In the genomic region with DNA sequence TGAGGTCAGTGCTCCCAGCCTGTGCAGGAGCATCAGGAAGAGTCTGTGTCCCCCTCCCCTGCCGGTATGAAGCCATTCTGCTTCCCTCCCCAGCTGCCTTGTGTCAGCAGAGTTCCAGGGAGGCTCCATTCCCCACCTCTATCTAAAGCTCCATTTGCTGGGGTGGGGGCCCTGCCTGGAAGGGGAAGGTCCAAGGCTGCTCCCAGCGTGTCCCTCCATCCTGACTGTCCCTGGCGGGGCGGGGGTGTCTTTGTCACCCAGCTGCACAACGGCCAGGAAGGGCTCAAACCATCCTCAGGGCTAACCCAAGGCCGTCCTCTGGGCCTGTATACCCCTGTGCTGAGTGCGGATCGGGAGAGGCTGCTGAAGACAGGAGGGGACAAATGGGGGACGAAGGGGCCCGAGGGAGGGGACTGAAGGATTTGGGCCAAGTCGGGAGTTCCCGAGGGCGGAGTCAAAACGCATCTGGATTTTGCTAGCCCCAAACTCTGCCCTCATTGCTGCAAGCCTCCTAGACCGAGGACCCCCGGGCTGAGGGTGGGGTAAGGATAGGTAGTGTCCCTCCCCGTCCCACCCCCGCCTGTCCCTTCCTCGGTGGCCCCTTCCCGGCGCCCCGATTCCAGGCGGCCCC, we compare ENCODE assay signal across 12 cellular contexts. TPM values are rescaled to one million over a fixed set of nuclear protein-coding genes. Genes with fewer than 3 reads are reported as not detected.
DNase-seq lines count a peak whose midpoint lies in the region; ATAC-seq and TF ChIP-seq lines count a peak whose summit lies in the region.
"Had no signal": no experiment of that assay in that cellular context is flagged by ENCODE, and none has a peak within 500 bp of the region (broad histone marks: within the 10 kb centered on the region; RNA-seq: fewer than 3 reads in every experiment).

No MANE protein-coding gene starts in this region.

- peaks cover 55% of the 10 kb centered on the region for H3K4me1 ChIP-seq in GM23248 (ENCODE audit: insufficient read depth)
- H3K4me1 ChIP-seq in skeletal muscle tissue (ENCODE audit: control insufficient read depth in 3 of 3, insufficient read depth in 3 of 3, low read length in 3 of 3): peaks cover 45 to 53% (median 52%) of the 10 kb centered on the region in 3 donors

- peaks cover 32% of the 10 kb centered on the region for H3F3A ChIP-seq in GM23248 (ENCODE audit: insufficient read depth)

- H3K36me3 ChIP-seq in GM23248 (ENCODE audit: low read depth): no peaks in the 10 kb centered on the region
- no peaks in the 10 kb centered on the region for H3K36me3 ChIP-seq in skeletal muscle tissue (ENCODE audit: control insufficient read depth in 3 of 3, insufficient read depth in 3 of 3, low read length in 3 of 3)

- H3K4me3 ChIP-seq in GM23248: peak overlapping the region; percentile 82
- peak overlapping the region; percentile 81 for H3K4me3 ChIP-seq in coronary artery
- peak overlapping the region; percentile 17 to 61 (median 43) for H3K4me3 ChIP-seq in skeletal muscle tissue (ENCODE audit: low read length in 3 of 3)

- H2AFZ ChIP-seq in GM23248: peak overlapping the region; percentile 84

- peak overlapping the region; percentile 83 for H3K9ac ChIP-seq in GM23248
- H3K9ac ChIP-seq in skeletal muscle tissue (ENCODE audit: low read depth in 1 of 3, low read length in 3 of 3): peak overlapping the region; percentile 51 to 63 (median 53)

- no peaks in the 10 kb centered on the region for H4K20me1 ChIP-seq in GM23248 (ENCODE audit: insufficient read depth)

- in situ Hi-C loops in GM23248 (cut with MboI): no loop called here

- H3K27ac ChIP-seq in GM23248 (peak overlapping the region; percentile 97), coronary artery (peak overlapping the region; percentile 58 to 90), skeletal muscle tissue (ENCODE audit: low read depth, low read length) (peak overlapping the region; percentile 92)

- TF ChIP-seq CTCF in coronary artery (IDR thresholded peaks at IDR 0.05): no peak

- H3K9me2 ChIP-seq in GM23248 (ENCODE audit: insufficient read depth): no peaks in the 10 kb centered on the region

- 9 to 18% methylated on average over 8 to 23 of the region's 23 CpGs for WGBS in GM23248 (ENCODE audit: low coverage in 1 of 2, low lambda C conversion rate in 2 of 2, missing lambda C conversion rate in 2 of 2), 2 experiments

- DNase-seq in GM23248 (no peak), coronary artery (ENCODE audit: low spot score) (peak; percentile 69), islet precursor cell (peak; percentile 61), epidermal melanocyte (ENCODE audit: insufficient read length, low spot score) (no peak), NCI-H510A (lab: John Stamatoyannopoulos, UW) (no peak)
- DNase-seq: effector memory CD8-positive, alpha-beta T cell; NCI-H526 treated with DMSO at 0.1 percent for 48 hours had no signal

- H3K27me3 ChIP-seq in GM23248 (replicated peaks; ENCODE audit: insufficient read depth) (no peaks in the 10 kb centered on the region), skeletal muscle tissue (ENCODE audit: control insufficient read depth in 3 of 3, insufficient read depth in 3 of 3, low read length in 3 of 3) (peaks cover 6 to 27% (median 14%) of the 10 kb centered on the region in 3 donors)

- H3K9me3 ChIP-seq in GM23248 (ENCODE audit: low read depth) (no peaks in the 10 kb centered on the region), skeletal muscle tissue (ENCODE audit: control insufficient read depth in 3 of 3, low read length in 3 of 3) (no peaks in the 10 kb centered on the region)

- peaks cover 38% of the 10 kb centered on the region for H3K79me2 ChIP-seq in GM23248 (ENCODE audit: insufficient read depth)

- H3K4me2 ChIP-seq in GM23248 (ENCODE audit: unreplicated experiment): peak overlapping the region; percentile 84

- ATAC-seq in GM21825 (IDR thresholded peaks at IDR 0.05; ENCODE audit: unreplicated experiment) (no peak), HG02884 (IDR thresholded peaks at IDR 0.05; ENCODE audit: unreplicated experiment) (no peak)
- ATAC-seq: effector memory CD8-positive, alpha-beta T cell had no signal

RNA-seq across cellular contexts. Expression of a gene that starts 0.7 kb away (rescaled TPM):
- total RNA-seq in GM23248 (2014; rRNA removed; shearing (Covaris generic)): 67.4 and 114 TPM in 2 replicates
- 18.9 and 19.1 TPM in 2 replicates for polyA plus RNA-seq in GM23248 (2016; fragmentation: Nextera tagmentation; extraction: Ambion mirVana)
- 56.9 TPM for total RNA-seq in skeletal muscle tissue
- total RNA-seq: T-helper 1 cell treated with Interleukin-12 subunit alpha and Interleukin-12 subunit beta and Interleukin-4 antibody, amounts not matched to agents 30 ng/mL and 1 ng/mL, for 36 hours had no signal

RNA-seq across cellular contexts. Expression of a gene that starts 18.7 kb away (rescaled TPM):
- not detected in 2 replicates for total RNA-seq in GM23248 (2014; rRNA removed; shearing (Covaris generic))
- not detected in 2 replicates for polyA plus RNA-seq in GM23248 (2016; fragmentation: Nextera tagmentation; extraction: Ambion mirVana)
- total RNA-seq in skeletal muscle tissue: not detected
- total RNA-seq: myocyte; T-helper 1 cell treated with Interleukin-12 subunit alpha and Interleukin-12 subunit beta and Interleukin-4 antibody, amounts not matched to agents 30 ng/mL and 1 ng/mL, for 36 hours had no signal

RNA-seq across cellular contexts. Expression of a gene that starts 44.9 kb away (rescaled TPM):
- 16.4 and 17.0 TPM in 2 replicates for total RNA-seq in GM23248 (2014; rRNA removed; shearing (Covaris generic))
- polyA plus RNA-seq in GM23248 (2016; fragmentation: Nextera tagmentation; extraction: Ambion mirVana): 2.8 and 3.1 TPM in 2 replicates
- 8.4 TPM for total RNA-seq in skeletal muscle tissue

RNA-seq across cellular contexts. Expression of a gene that starts 58.0 kb away (rescaled TPM):
- total RNA-seq in GM23248 (2014; rRNA removed; shearing (Covaris generic)): 0.32 and 0.76 TPM in 2 replicates
- 0.13 and 0.23 TPM in 2 replicates for polyA plus RNA-seq in GM23248 (2016; fragmentation: Nextera tagmentation; extraction: Ambion mirVana)
- 1.0 TPM for total RNA-seq in skeletal muscle tissue

Comparison
In these comparisons a context has a peak if more than half of its experiments do, and no peak if none do; other contexts are left out.
1. DNase-seq: peak in coronary artery (single experiment) and islet precursor cell (single experiment); none in GM23248 (single experiment), epidermal melanocyte (single experiment) and NCI-H510A (single experiment).
2. Peak in every context shown above with its lines, with median percentiles within 50 percentile points of each other: H3K27ac ChIP-seq and H3K4me3 ChIP-seq.